21 cellular contexts compared by ENCODE assay signal in the genomic region with DNA sequence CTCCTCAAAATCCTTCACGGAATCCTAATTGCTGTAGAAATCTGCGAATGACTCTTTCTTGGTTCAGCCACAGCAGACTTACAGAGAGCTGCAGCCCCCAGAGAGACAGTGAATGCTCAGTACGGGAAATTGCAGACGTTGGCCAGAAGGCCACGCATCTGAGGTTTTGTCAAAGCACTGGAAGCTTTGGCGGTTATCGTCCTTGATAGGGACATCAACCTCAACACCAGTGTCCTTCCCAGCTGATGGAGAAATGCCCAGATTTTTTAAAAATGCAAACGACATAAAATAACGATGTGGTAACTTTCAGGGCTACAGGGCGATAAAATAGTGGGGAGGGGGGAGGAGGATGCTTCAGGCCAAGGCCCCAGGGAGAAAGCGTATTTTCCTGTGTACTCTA.
DNase-seq lines count a peak whose midpoint lies in the region; ATAC-seq and TF ChIP-seq lines count a peak whose summit lies in the region.
"Had no signal": no experiment of that assay in that cellular context is flagged by ENCODE, and none has a peak within 500 bp of the region (broad histone marks: within the 10 kb centered on the region; RNA-seq: fewer than 3 reads in every experiment).

No MANE protein-coding gene starts in this region.

- no peaks in the 10 kb centered on the region for H3K36me3 ChIP-seq in BLaER1
- H3K36me3 ChIP-seq: HAP-1 had no signal

- peak overlapping the region; percentile 68 for H3K9ac ChIP-seq in BLaER1

- POLR2A ChIA-PET in WTC11 (lab: Charles Lee): no interaction called here

- H3K4me1 Mint-ChIP-seq in WTC11 (peaks cover 23% of the 10 kb centered on the region), glutamatergic neuron (ENCODE audit: low read depth, unreplicated experiment) (peaks cover 52% of the 10 kb centered on the region)
- no peaks in the 10 kb centered on the region for H3K4me1 Mint-ChIP-seq in activated T-cell treated with anti-CD3 and anti-CD28 coated beads, Interleukin-2, amount 50 U/mL, for 72 hours (ENCODE audit: low read depth)
- H3K4me1 Mint-ChIP-seq: B cell; CD4-positive, CD25-positive, alpha-beta regulatory T cell had no signal

- peak overlapping the region; percentile 81 for H3K27ac ChIP-seq in BLaER1

- peak overlapping the region; percentile 36; the same call in 1 of the 2 replicates for H3K27ac Mint-ChIP-seq in WTC11
- peak overlapping the region; percentile 97 for H3K27ac Mint-ChIP-seq in glutamatergic neuron (ENCODE audit: unreplicated experiment)
- no peak overlapping the region for H3K27ac Mint-ChIP-seq in activated T-cell treated with anti-CD3 and anti-CD28 coated beads, Interleukin-2, amount 50 U/mL, for 72 hours
- H3K27ac Mint-ChIP-seq: B cell; CD4-positive, CD25-positive, alpha-beta regulatory T cell had no signal

- H3K9me3 Mint-ChIP-seq in WTC11: no peaks in the 10 kb centered on the region
- H3K9me3 Mint-ChIP-seq in glutamatergic neuron (ENCODE audit: unreplicated experiment): peaks cover 7% of the 10 kb centered on the region
- H3K9me3 Mint-ChIP-seq in activated T-cell treated with anti-CD3 and anti-CD28 coated beads, Interleukin-2, amount 50 U/mL, for 72 hours: no peaks in the 10 kb centered on the region
- H3K9me3 Mint-ChIP-seq: CD4-positive, CD25-positive, alpha-beta regulatory T cell; GM23338 had no signal

- DNase-seq in WTC11 (ENCODE audit: low spot score) (no peak), glutamatergic neuron (no peak), retina (peak; percentile 58), NCI-H1105 (lab: John Stamatoyannopoulos, UW) (no peak), SIG-M5 treated with dmso at 0.1 percent for 504 hours (lab: John Stamatoyannopoulos, UW; ENCODE audit: unreplicated experiment) (no peak)
- no peak for DNase-seq in activated T-cell treated with anti-CD3 and anti-CD28 coated beads, Interleukin-2, amount 50 U/mL, for 72 hours
- DNase-seq: CD4-positive, CD25-positive, alpha-beta regulatory T cell; DMS79 treated with DMSO at 0.1 percent for 48 hours; KG1; NCI-H1092 treated with DMSO at 0.1 percent for 48 hours; NCI-H2029 treated with DMSO at 0.1 percent for 48 hours; NCI-H2171 treated with DMSO at 0.1 percent for 48 hours; NCI-H446 treated with DMSO at 0.1 percent for 48 hours; NCI-H526 treated with DMSO at 0.1 percent for 48 hours; Right ventricle myocardium superior had no signal

- H3K4me3 ChIP-seq in BLaER1: peak overlapping the region; percentile 35
- H3K4me3 ChIP-seq: GM12878, GM23338, HAP-1 had no signal

- H3K27me3 Mint-ChIP-seq in WTC11 (ENCODE audit: low read depth) (no peaks in the 10 kb centered on the region), glutamatergic neuron (ENCODE audit: unreplicated experiment) (peaks cover 4% of the 10 kb centered on the region)
- H3K27me3 Mint-ChIP-seq in activated T-cell treated with anti-CD3 and anti-CD28 coated beads, Interleukin-2, amount 50 U/mL, for 72 hours (ENCODE audit: low read depth): no peaks in the 10 kb centered on the region
- H3K27me3 Mint-ChIP-seq: B cell; CD4-positive, CD25-positive, alpha-beta regulatory T cell had no signal

- H3K4me2 ChIP-seq in BLaER1: peak overlapping the region; percentile 95
- H3K4me2 ChIP-seq: GM23338 had no signal

- H3K4me3 Mint-ChIP-seq in WTC11 (no peak overlapping the region), glutamatergic neuron (ENCODE audit: unreplicated experiment) (peak overlapping the region; percentile 80)
- no peak overlapping the region for H3K4me3 Mint-ChIP-seq in activated T-cell treated with anti-CD3 and anti-CD28 coated beads, Interleukin-2, amount 50 U/mL, for 72 hours
- H3K4me3 Mint-ChIP-seq: B cell; CD4-positive, CD25-positive, alpha-beta regulatory T cell; GM23338 had no signal

- peaks cover 97% of the 10 kb centered on the region for H3K4me1 ChIP-seq in BLaER1

- TF ChIP-seq CTCF in WTC11 (IDR thresholded peaks at IDR 0.05): no peak
- no peak for TF ChIP-seq CTCF in glutamatergic neuron (IDR thresholded peaks at IDR 0.05; ENCODE audit: partially characterized antibody, unreplicated experiment)

- ATAC-seq in WTC11 (no peak), GM18909 (IDR thresholded peaks at IDR 0.05; ENCODE audit: poor library complexity, unreplicated experiment) (no peak)
- no peak for ATAC-seq in activated T-cell treated with anti-CD3 and anti-CD28 coated beads, Interleukin-2, amount 50 U/mL, for 72 hours (replicated peaks in 1 of 2)
- ATAC-seq: GM12878, GM23338 had no signal

- no peaks in the 10 kb centered on the region for H3K9me3 ChIP-seq in BLaER1
- H3K9me3 ChIP-seq: HAP-1 had no signal

- no peaks in the 10 kb centered on the region for H3K36me3 Mint-ChIP-seq in WTC11
- no peaks in the 10 kb centered on the region for H3K36me3 Mint-ChIP-seq in glutamatergic neuron (ENCODE audit: unreplicated experiment)
- no peaks in the 10 kb centered on the region for H3K36me3 Mint-ChIP-seq in activated T-cell treated with anti-CD3 and anti-CD28 coated beads, Interleukin-2, amount 50 U/mL, for 72 hours (ENCODE audit: insufficient read depth in 2 of 2)
- H3K36me3 Mint-ChIP-seq: CD4-positive, CD25-positive, alpha-beta regulatory T cell had no signal

- CTCF ChIA-PET in WTC11 (lab: Charles Lee): interaction anchor here (0.9 to 1.3 kb wide), 3 partner anchors 11 to 164 kb away, joined by 3 to 4 read pairs (median 3); no protein-coding TSS in a partner anchor

- H3K27me3 ChIP-seq in BLaER1: no peaks in the 10 kb centered on the region

- no peaks in the 10 kb centered on the region for H4K20me1 ChIP-seq in BLaER1

TF ChIP-seq in WTC11, 78 proteins besides CTCF, POLR2A, EP300 and RAD21 (continues in another document):
- TF ChIP-seq FOXK1 (CRISPR knock-in tag; IDR thresholded peaks at IDR 0.05) (no peak), NFYB (CRISPR knock-in tag; conservative IDR thresholded peaks at IDR 0.05; ENCODE audit: low read depth) (no peak), ELF4 (CRISPR knock-in tag; IDR thresholded peaks at IDR 0.05; ENCODE audit: low read depth) (no peak), TEAD4 (CRISPR knock-in tag; IDR thresholded peaks at IDR 0.05) (no peak), NR2C2 (CRISPR knock-in tag; IDR thresholded peaks at IDR 0.05) (no peak), CREB1 (CRISPR knock-in tag; IDR thresholded peaks at IDR 0.05) (no peak), RELA (CRISPR knock-in tag; IDR thresholded peaks at IDR 0.05; ENCODE audit: borderline replicate concordance) (no peak), NR1H2 (CRISPR knock-in tag; IDR thresholded peaks at IDR 0.05) (no peak), JAZF1 (CRISPR knock-in tag; IDR thresholded peaks at IDR 0.05) (no peak), IRF2 (CRISPR knock-in tag; IDR thresholded peaks at IDR 0.05; ENCODE audit: borderline replicate concordance, low read depth) (no peak)
- TF ChIP-seq, protein P1, sequence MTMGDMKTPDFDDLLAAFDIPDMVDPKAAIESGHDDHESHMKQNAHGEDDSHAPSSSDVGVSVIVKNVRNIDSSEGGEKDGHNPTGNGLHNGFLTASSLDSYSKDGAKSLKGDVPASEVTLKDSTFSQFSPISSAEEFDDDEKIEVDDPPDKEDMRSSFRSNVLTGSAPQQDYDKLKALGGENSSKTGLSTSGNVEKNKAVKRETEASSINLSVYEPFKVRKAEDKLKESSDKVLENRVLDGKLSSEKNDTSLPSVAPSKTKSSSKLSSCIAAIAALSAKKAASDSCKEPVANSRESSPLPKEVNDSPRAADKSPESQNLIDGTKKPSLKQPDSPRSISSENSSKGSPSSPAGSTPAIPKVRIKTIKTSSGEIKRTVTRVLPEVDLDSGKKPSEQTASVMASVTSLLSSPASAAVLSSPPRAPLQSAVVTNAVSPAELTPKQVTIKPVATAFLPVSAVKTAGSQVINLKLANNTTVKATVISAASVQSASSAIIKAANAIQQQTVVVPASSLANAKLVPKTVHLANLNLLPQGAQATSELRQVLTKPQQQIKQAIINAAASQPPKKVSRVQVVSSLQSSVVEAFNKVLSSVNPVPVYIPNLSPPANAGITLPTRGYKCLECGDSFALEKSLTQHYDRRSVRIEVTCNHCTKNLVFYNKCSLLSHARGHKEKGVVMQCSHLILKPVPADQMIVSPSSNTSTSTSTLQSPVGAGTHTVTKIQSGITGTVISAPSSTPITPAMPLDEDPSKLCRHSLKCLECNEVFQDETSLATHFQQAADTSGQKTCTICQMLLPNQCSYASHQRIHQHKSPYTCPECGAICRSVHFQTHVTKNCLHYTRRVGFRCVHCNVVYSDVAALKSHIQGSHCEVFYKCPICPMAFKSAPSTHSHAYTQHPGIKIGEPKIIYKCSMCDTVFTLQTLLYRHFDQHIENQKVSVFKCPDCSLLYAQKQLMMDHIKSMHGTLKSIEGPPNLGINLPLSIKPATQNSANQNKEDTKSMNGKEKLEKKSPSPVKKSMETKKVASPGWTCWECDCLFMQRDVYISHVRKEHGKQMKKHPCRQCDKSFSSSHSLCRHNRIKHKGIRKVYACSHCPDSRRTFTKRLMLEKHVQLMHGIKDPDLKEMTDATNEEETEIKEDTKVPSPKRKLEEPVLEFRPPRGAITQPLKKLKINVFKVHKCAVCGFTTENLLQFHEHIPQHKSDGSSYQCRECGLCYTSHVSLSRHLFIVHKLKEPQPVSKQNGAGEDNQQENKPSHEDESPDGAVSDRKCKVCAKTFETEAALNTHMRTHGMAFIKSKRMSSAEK (CRISPR knock-in tag; IDR thresholded peaks at IDR 0.05; ENCODE audit: borderline replicate concordance): no peak
